22 cellular contexts compared by ENCODE assay signal in the genomic region with DNA sequence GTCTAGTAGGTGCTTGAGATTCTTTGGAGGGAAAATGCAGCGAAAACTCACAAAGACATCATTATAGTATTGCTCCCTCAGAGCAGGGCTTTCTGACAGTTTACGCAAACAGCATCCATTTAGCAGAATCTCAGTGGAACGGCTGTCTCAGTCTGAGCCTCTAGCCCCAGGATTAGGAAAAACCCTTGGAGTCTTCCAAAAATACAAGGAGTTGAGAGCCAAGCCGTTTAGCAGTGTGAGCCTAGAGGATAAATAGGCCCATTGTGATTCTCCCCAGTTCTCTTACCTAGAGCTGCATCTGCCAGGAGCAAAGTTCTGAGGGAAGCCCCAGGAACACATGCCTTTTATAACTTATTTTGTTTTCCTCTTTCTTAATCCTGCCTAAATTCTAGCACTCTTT.
"Had no signal": no experiment of that assay in that cellular context is flagged by ENCODE, and none has a peak within 500 bp of the region (broad histone marks: within the 10 kb centered on the region; RNA-seq: fewer than 3 reads in every experiment).

No MANE protein-coding gene starts in this region.

- H3K4me3 Mint-ChIP-seq: endodermal cell; immature natural killer cell; naive thymus-derived CD4-positive, alpha-beta T cell; nephron progenitor cell; stimulated activated effector memory CD8-positive, alpha-beta T cell treated with anti-CD3 and anti-CD28 coated beads, Interleukin-12 subunit alpha, Interleukin-12 subunit beta, amount 100 ng/mL, for 72 hours had no signal

- DNase-seq: effector CD4-positive, alpha-beta T cell; endodermal cell; erythroblast; foreskin melanocyte; immature natural killer cell; left lung; lower lobe of right lung; mesenchymal stem cell; naive thymus-derived CD4-positive, alpha-beta T cell; nephron progenitor cell; posterior cingulate gyrus; stimulated activated CD4-positive, alpha-beta T cell treated with anti-CD3 and anti-CD28 coated beads, Interleukin-4, amount 100 ng/mL, for 1 hour; stimulated activated CD8-positive, alpha-beta memory T cell treated with anti-CD3 and anti-CD28 coated beads, Interleukin-4, amount 100 ng/mL, for 48 hours; stimulated activated naive CD8-positive, alpha-beta T cell treated with anti-CD3 and anti-CD28 coated beads, Interleukin-15, Interleukin-2, amounts not matched to agents 100 U/mL and 50 U/mL, for 24 hours; tibial artery; upper lobe of right lung had no signal

- H3K27ac Mint-ChIP-seq: endodermal cell; immature natural killer cell; naive thymus-derived CD4-positive, alpha-beta T cell; nephron progenitor cell; stimulated activated effector memory CD8-positive, alpha-beta T cell treated with anti-CD3 and anti-CD28 coated beads, Interleukin-12 subunit alpha, Interleukin-12 subunit beta, amount 100 ng/mL, for 72 hours had no signal

- H3K4me1 ChIP-seq: left lung, lower lobe of right lung, right atrium auricular region, upper lobe of right lung, vagina had no signal

- H3K4me3 ChIP-seq: coronary artery, left lung, lower lobe of right lung, right atrium auricular region, smooth muscle cell, tibial artery, upper lobe of right lung, vagina had no signal

- ATAC-seq: left lung; lower lobe of right lung; naive thymus-derived CD4-positive, alpha-beta T cell; stimulated activated effector memory CD8-positive, alpha-beta T cell treated with anti-CD3 and anti-CD28 coated beads, Interleukin-12 subunit alpha, Interleukin-12 subunit beta, amount 100 ng/mL, for 72 hours; stimulated activated naive CD8-positive, alpha-beta T cell treated with anti-CD3 and anti-CD28 coated beads, Interleukin-15, Interleukin-2, amounts not matched to agents 100 U/mL and 50 U/mL, for 24 hours; upper lobe of right lung had no signal

- H3K4me1 Mint-ChIP-seq: immature natural killer cell; nephron progenitor cell; stimulated activated effector memory CD8-positive, alpha-beta T cell treated with anti-CD3 and anti-CD28 coated beads, Interleukin-12 subunit alpha, Interleukin-12 subunit beta, amount 100 ng/mL, for 72 hours had no signal

- H3K27me3 ChIP-seq: left lung, neutrophil, right atrium auricular region, tibial artery, upper lobe of right lung, vagina had no signal

- H3K36me3 ChIP-seq: left lung, lower lobe of right lung, neutrophil, right atrium auricular region, tibial artery, upper lobe of right lung, vagina had no signal

- H3K9me3 Mint-ChIP-seq: endodermal cell; nephron progenitor cell; stimulated activated effector memory CD8-positive, alpha-beta T cell treated with anti-CD3 and anti-CD28 coated beads, Interleukin-12 subunit alpha, Interleukin-12 subunit beta, amount 100 ng/mL, for 72 hours had no signal

- H3K27ac ChIP-seq: coronary artery, left lung, lower lobe of right lung, neutrophil, right atrium auricular region, tibial artery, upper lobe of right lung, vagina had no signal

- H3K4me2 ChIP-seq: smooth muscle cell had no signal

- H3K36me3 Mint-ChIP-seq: immature natural killer cell; naive thymus-derived CD4-positive, alpha-beta T cell; stimulated activated effector memory CD8-positive, alpha-beta T cell treated with anti-CD3 and anti-CD28 coated beads, Interleukin-12 subunit alpha, Interleukin-12 subunit beta, amount 100 ng/mL, for 72 hours had no signal
